ENCODE assay signal across 8 cellular contexts in genomic region chr3:30728143-30728542, GRCh38.
"Had no signal": no experiment of that assay in that cellular context is flagged by ENCODE, and none has a peak within 500 bp of the region (broad histone marks: within the 10 kb centered on the region; RNA-seq: fewer than 3 reads in every experiment).

No MANE protein-coding gene starts in this region.

- H3K9me3 Mint-ChIP-seq: H9 had no signal

- H3K9ac ChIP-seq: GM23248 had no signal

- H2AFZ ChIP-seq: GM23248 had no signal

- H3K27ac ChIP-seq: GM23248, HL-60 had no signal

- H3K4me3 ChIP-seq: GM23248, K562 had no signal

- H3K4me3 Mint-ChIP-seq: H9 had no signal

- DNase-seq: GM23248, GOT3, H9, HCEC 1CT, IMR-90, KG1 had no signal

- ATAC-seq: K562 had no signal
